ENCODE assay signal across 7 cellular contexts in genomic region chr7:100865372-100865911, GRCh38. TPM values are rescaled to one million over a fixed set of nuclear protein-coding genes. Genes with fewer than 3 reads are reported as not detected.
A peak's percentile ranks its signal among the peaks of the same experiment; 100 is the strongest.
DNase-seq lines count a peak whose midpoint lies in the region; ATAC-seq and TF ChIP-seq lines count a peak whose summit lies in the region.

No MANE protein-coding gene starts in this region.

- DNase-seq in RWPE1 (ENCODE audit: low spot score): peak; percentile 95
- DNase-seq in foreskin keratinocyte: peak; percentile 97 to 98
- no peak for DNase-seq in T1000 (lab: John Stamatoyannopoulos, UW)
- no peak for DNase-seq in HuH-7 (ENCODE audit: low spot score)
- no peak for DNase-seq in occipital lobe (lab: John Stamatoyannopoulos, UW)

- peaks cover 1 to 20% of the 10 kb centered on the region in 2 donors for H3K36me3 ChIP-seq in stomach smooth muscle (ENCODE audit: control insufficient read depth in 2 of 2, insufficient read depth in 2 of 2, low read length in 2 of 2)

- POLR2A ChIA-PET in RWPE1 (lab: Yijun Ruan, JAX; ENCODE audit: low non-redundant PET): no interaction called here

- TF ChIP-seq CTCF in GM12873 (IDR thresholded peaks at IDR 0.05; ENCODE audit: insufficient read depth, low read depth, low read length, missing control alignments) (peak; percentile 19), RWPE1 (conservative IDR thresholded peaks at IDR 0.05; ENCODE audit: low read depth) (no peak; the same call in 1 of the 2 replicates), foreskin keratinocyte (conservative IDR thresholded peaks at IDR 0.05) (peak; percentile 66)

- peak; percentile 88 for ATAC-seq in foreskin keratinocyte

- H3K27me3 ChIP-seq in foreskin keratinocyte (no peaks in the 10 kb centered on the region), stomach smooth muscle (ENCODE audit: control insufficient read depth in 1 of 2, insufficient read depth in 2 of 2, low read length in 2 of 2) (no peaks in the 10 kb centered on the region)

- H3K9me3 ChIP-seq in stomach smooth muscle (ENCODE audit: control insufficient read depth in 2 of 2, low read length in 2 of 2): no peaks in the 10 kb centered on the region

- CTCF ChIA-PET in RWPE1 (lab: Yijun Ruan, JAX): interaction anchor here (0.6 to 1.1 kb wide), 4 partner anchors 140 to 382 kb away, joined by 3 to 4 read pairs (median 3); partner anchors contain the start of gene NYAP1

- H3K9ac ChIP-seq in stomach smooth muscle (ENCODE audit: low read length in 2 of 2): no peak overlapping the region

- H3K4me1 ChIP-seq in foreskin keratinocyte (peaks cover 8% of the 10 kb centered on the region), stomach smooth muscle (ENCODE audit: control insufficient read depth, insufficient read depth, low read length) (peaks cover 37% of the 10 kb centered on the region)

- H3K4me3 ChIP-seq in stomach smooth muscle (ENCODE audit: low read length in 2 of 2): no peak overlapping the region

- H3K27ac ChIP-seq in RWPE1: peak overlapping the region; percentile 100
- peak overlapping the region; percentile 98 for H3K27ac ChIP-seq in foreskin keratinocyte
- H3K27ac ChIP-seq in stomach smooth muscle (ENCODE audit: low read length): peak overlapping the region; percentile 96

RNA-seq across cellular contexts. Expression of gene TRIP6, which starts 1.7 kb away (rescaled TPM):
- total RNA-seq in foreskin keratinocyte (161 and 162 TPM in 2 replicates), occipital lobe (5.8 TPM)
- 190 and 192 TPM in 2 replicates for polyA plus RNA-seq in foreskin keratinocyte

RNA-seq across cellular contexts. Expression of gene SRRT, which starts 9.5 kb away (rescaled TPM):
- 96.0 and 120 TPM in 2 replicates for total RNA-seq in foreskin keratinocyte
- polyA plus RNA-seq in foreskin keratinocyte: 97.9 and 113 TPM in 2 replicates
- 29.5 TPM for total RNA-seq in occipital lobe

RNA-seq across cellular contexts. Expression of gene SLC12A9, which starts 12.9 kb away (rescaled TPM):
- total RNA-seq in foreskin keratinocyte (18.2 and 18.3 TPM in 2 replicates), occipital lobe (30.1 TPM)
- 17.1 and 17.4 TPM in 2 replicates for polyA plus RNA-seq in foreskin keratinocyte

RNA-seq across cellular contexts. Expression of gene UFSP1, which starts 24.1 kb away (rescaled TPM):
- total RNA-seq in foreskin keratinocyte (1.9 and 2.0 TPM in 2 replicates), occipital lobe (2.5 TPM)
- 2.0 and 2.1 TPM in 2 replicates for polyA plus RNA-seq in foreskin keratinocyte

RNA-seq across cellular contexts. Expression of gene ACHE, which starts 30.2 kb away (rescaled TPM):
- 0.10 and 0.11 TPM in 2 replicates for total RNA-seq in foreskin keratinocyte
- polyA plus RNA-seq in foreskin keratinocyte: 0.13 and 0.19 TPM in 2 replicates
- 16.1 TPM for total RNA-seq in occipital lobe

Comparison
In these comparisons a context has a peak if more than half of its experiments do, and no peak if none do; other contexts are left out.
1. DNase-seq: peak in RWPE1 (single experiment) and foreskin keratinocyte (2 of 2); none in T1000 (single experiment), HuH-7 (single experiment) and occipital lobe (single experiment).
2. RNA of gene TRIP6, which starts 1.7 kb away (total RNA-seq): 161 to 162 TPM in foreskin keratinocyte; 5.8 TPM in occipital lobe (single experiment); every median in the first group is over 10 times any median in the second.
3. Peak in every context shown above with its lines, with median percentiles within 50 percentile points of each other: H3K27ac ChIP-seq.